Comparison of ENCODE assay signal across 8 cellular contexts in the genomic region with DNA sequence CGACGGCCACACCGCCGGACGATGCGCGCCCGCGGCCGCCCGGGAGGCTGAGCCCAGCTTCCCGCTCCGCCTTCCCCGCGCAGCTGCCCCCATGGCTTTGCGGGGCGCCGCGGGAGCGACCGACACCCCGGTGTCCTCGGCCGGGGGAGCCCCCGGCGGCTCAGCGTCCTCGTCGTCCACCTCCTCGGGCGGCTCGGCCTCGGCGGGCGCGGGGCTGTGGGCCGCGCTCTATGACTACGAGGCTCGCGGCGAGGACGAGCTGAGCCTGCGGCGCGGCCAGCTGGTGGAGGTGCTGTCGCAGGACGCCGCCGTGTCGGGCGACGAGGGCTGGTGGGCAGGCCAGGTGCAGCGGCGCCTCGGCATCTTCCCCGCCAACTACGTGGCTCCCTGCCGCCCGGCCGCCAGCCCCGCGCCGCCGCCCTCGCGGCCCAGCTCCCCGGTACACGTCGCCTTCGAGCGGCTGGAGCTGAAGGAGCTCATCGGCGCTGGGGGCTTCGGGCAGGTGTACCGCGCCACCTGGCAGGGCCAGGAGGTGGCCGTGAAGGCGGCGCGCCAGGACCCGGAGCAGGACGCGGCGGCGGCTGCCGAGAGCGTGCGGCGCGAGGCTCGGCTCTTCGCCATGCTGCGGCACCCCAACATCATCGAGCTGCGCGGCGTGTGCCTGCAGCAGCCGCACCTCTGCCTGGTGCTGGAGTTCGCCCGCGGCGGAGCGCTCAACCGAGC. TPM values are rescaled to one million over a fixed set of nuclear protein-coding genes. Genes with fewer than 3 reads are reported as not detected.
A peak's percentile ranks its signal among the peaks of the same experiment; 100 is the strongest.
DNase-seq lines count a peak whose midpoint lies in the region; ATAC-seq and TF ChIP-seq lines count a peak whose summit lies in the region.

No MANE protein-coding gene starts in this region.

- no peaks in the 10 kb centered on the region for H3K36me3 ChIP-seq in Peyer's patch

- H3K9me3 ChIP-seq in Peyer's patch: no peaks in the 10 kb centered on the region

- H3K4me3 ChIP-seq in Peyer's patch: peak overlapping the region; percentile 70 to 92 (median 80)

- TF ChIP-seq CTCF in Peyer's patch (IDR thresholded peaks at IDR 0.05): no peak

- H3K36me3 Mint-ChIP-seq in immature natural killer cell: no peaks in the 10 kb centered on the region

- peaks cover 0 to 12% (median 4%) of the 10 kb centered on the region in 4 donors for H3K4me1 ChIP-seq in Peyer's patch

- no peak for TF ChIP-seq POLR2A in Peyer's patch (IDR thresholded peaks at IDR 0.05)

- no peak overlapping the region for H3K27ac Mint-ChIP-seq in immature natural killer cell

- DNase-seq in 8988T (peak; percentile 11), Peyer's patch (peak; percentile 26 to 72 (median 55)), astrocyte of the hippocampus (ENCODE audit: low read depth, low spot score) (peak; percentile 62), immature natural killer cell (peak in 2 of 3 donors; percentile 9 to 11), NCI-H226 (no peak)
- DNase-seq in stimulated activated CD4-positive, alpha-beta T cell treated with anti-CD3 and anti-CD28 coated beads, Interleukin-2, amount 100 ng/mL, for 48 hours: peak; percentile 5 to 15

- H3K27me3 Mint-ChIP-seq in immature natural killer cell (ENCODE audit: low read depth in 3 of 3): peaks cover 5 to 9% (median 5%) of the 10 kb centered on the region in 3 donors

- H3K27me3 ChIP-seq in Peyer's patch: no peaks in the 10 kb centered on the region

- H3K27ac ChIP-seq in Peyer's patch: peak overlapping the region; percentile 59 to 94 (median 72)

- no peak overlapping the region for H3K4me3 Mint-ChIP-seq in immature natural killer cell

- H3K9me3 Mint-ChIP-seq in immature natural killer cell: no peaks in the 10 kb centered on the region

- ATAC-seq in GM18502 (IDR thresholded peaks at IDR 0.05; ENCODE audit: poor library complexity, unreplicated experiment) (peak; percentile 26), HG02943 (IDR thresholded peaks at IDR 0.05; ENCODE audit: low read depth, unreplicated experiment) (peak; percentile 33)

- peaks cover 12 to 16% of the 10 kb centered on the region in 2 donors for H3K4me1 Mint-ChIP-seq in immature natural killer cell

RNA-seq across cellular contexts. Expression of a gene that starts 0.6 kb away (rescaled TPM):
- 10 to 100 TPM; 14.9 to 54.4 (median 34.2) TPM for total RNA-seq in Peyer's patch
- polyA plus RNA-seq in immature natural killer cell: under 1 TPM in 1 of 3 donors, not detected in 2; 0.09 TPM

RNA-seq across cellular contexts. Expression of a gene that starts 32.6 kb away (rescaled TPM):
- 10 to 100 TPM in 3 of 4 donors, 1 to 10 TPM in 1; 6.3 to 79.2 (median 18.9) TPM for total RNA-seq in Peyer's patch
- 1 to 10 TPM in 2 of 3 donors, not detected in 1; 1.1 to 2.6 TPM for polyA plus RNA-seq in immature natural killer cell
